1 cellular context compared by ENCODE assay signal in genomic region chr20:35734777-35735649, GRCh38.
TF ChIP-seq lines count a peak whose summit lies in the region.

No MANE protein-coding gene starts in this region.

TF ChIP-seq in A549, 52 proteins besides CTCF, POLR2A, EP300 and RAD21 (continued from another document):
- no peak for TF ChIP-seq HOXB13 (CRISPR knock-in tag; IDR thresholded peaks at IDR 0.05; ENCODE audit: low read depth)
